Comparison of ENCODE assay signal across 17 cellular contexts in the genomic region with DNA sequence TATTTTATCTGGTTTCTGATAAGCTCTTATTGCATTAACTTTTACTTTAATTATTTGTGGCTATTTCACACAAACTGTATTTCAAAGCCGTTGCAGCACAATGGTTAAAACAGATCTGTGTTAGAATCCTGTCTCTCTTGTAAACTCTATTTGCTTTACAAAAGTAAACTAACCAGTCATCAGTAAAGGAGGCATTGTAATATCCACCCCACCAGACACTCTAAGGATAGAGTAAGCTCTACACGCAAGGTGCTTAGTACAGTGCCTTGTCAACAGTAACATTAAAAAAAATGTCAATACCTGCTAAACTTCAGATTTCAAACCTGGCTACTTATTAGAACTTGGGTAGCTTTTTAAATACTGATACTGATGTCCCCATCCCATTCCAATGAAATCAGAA.
DNase-seq lines count a peak whose midpoint lies in the region; ATAC-seq lines count a peak whose summit lies in the region.
"Had no signal": no experiment of that assay in that cellular context is flagged by ENCODE, and none has a peak within 500 bp of the region (broad histone marks: within the 10 kb centered on the region; RNA-seq: fewer than 3 reads in every experiment).

No MANE protein-coding gene starts in this region.

- ATAC-seq in left colon (peak; percentile 58), HG03354 (IDR thresholded peaks at IDR 0.05; ENCODE audit: poor library complexity, severe bottlenecking, unreplicated experiment) (no peak)
- ATAC-seq: A549, GM12878 had no signal

- peak; percentile 23 for DNase-seq in DMS53 (lab: John Stamatoyannopoulos, UW)
- DNase-seq in DMS53 treated with DMSO at 0.1 percent for 48 hours (lab: John Stamatoyannopoulos, UW; ENCODE audit: unreplicated experiment): no peak
- no peak for DNase-seq in left colon
- DNase-seq in hippocampal formation (lab: John Stamatoyannopoulos, UW): no peak
- DNase-seq: AML-193; CD4-positive, alpha-beta T cell; CD8-positive, alpha-beta memory T cell; COR-L47; DMS 273 treated with DMSO at 0.1 percent for 48 hours; DMS153; DMS79; DND-41; EL; GDM1 had no signal

- intact Hi-C loops in left colon (cut with DNase I, micrococcal nuclease): no loop called here
